Comparison of ENCODE assay signal across 1 cellular context in genomic region chr6:17497701-17498100, GRCh38.
TF ChIP-seq lines count a peak whose summit lies in the region.

No MANE protein-coding gene starts in this region.

TF ChIP-seq in HEK293, 187 proteins besides CTCF, POLR2A, EP300 and RAD21 (continued from another document and continues in another):
- TF ChIP-seq ZNF37A (tag by site-specific recombination; IDR thresholded peaks at IDR 0.05) (no peak), PRDM1 (tag by site-specific recombination; IDR thresholded peaks at IDR 0.05) (no peak), KLF1 (tag by site-specific recombination; IDR thresholded peaks at IDR 0.05) (no peak), ZNF223 (tag by site-specific recombination; IDR thresholded peaks at IDR 0.05) (no peak), ZEB2 (tag by site-specific recombination; IDR thresholded peaks at IDR 0.05) (no peak), ZNF146 (tag by site-specific recombination; IDR thresholded peaks at IDR 0.05) (no peak), SCRT2 (tag by site-specific recombination; IDR thresholded peaks at IDR 0.05) (no peak), KLF7 (tag by site-specific recombination; IDR thresholded peaks at IDR 0.05; ENCODE audit: borderline replicate concordance) (no peak), ZNF639 (tag by site-specific recombination; IDR thresholded peaks at IDR 0.05) (no peak), ZNF18 (tag by site-specific recombination; IDR thresholded peaks at IDR 0.05) (no peak), GLIS1 (tag by site-specific recombination; IDR thresholded peaks at IDR 0.05) (no peak), ZNF529 (tag by site-specific recombination; IDR thresholded peaks at IDR 0.05; ENCODE audit: insufficient replicate concordance) (no peak), ZNF202 (tag by site-specific recombination; IDR thresholded peaks at IDR 0.05; ENCODE audit: borderline replicate concordance) (no peak), TRIM28 (IDR thresholded peaks at IDR 0.05; ENCODE audit: borderline replicate concordance, low read length) (0 out of 2 replicates have a peak, but pooled peaks have one; percentile 36), HOXA7 (CRISPR knock-in tag; IDR thresholded peaks at IDR 0.05; ENCODE audit: borderline replicate concordance) (no peak), OSR2 (tag by site-specific recombination; IDR thresholded peaks at IDR 0.05) (0 out of 2 replicates have a peak, but pooled peaks have one; percentile 32), ZNF473 (tag by site-specific recombination; IDR thresholded peaks at IDR 0.05) (no peak), PATZ1 (tag by site-specific recombination; IDR thresholded peaks at IDR 0.05) (no peak), ZNF114 (tag by site-specific recombination; IDR thresholded peaks at IDR 0.05) (no peak), ZNF23 (tag by site-specific recombination; IDR thresholded peaks at IDR 0.05; ENCODE audit: borderline replicate concordance) (no peak), ZNF624 (tag by site-specific recombination; IDR thresholded peaks at IDR 0.05) (no peak), SP3 (tag by site-specific recombination; IDR thresholded peaks at IDR 0.05) (no peak), PBX3 (CRISPR knock-in tag; IDR thresholded peaks at IDR 0.05) (no peak), PRDM6 (tag by site-specific recombination; IDR thresholded peaks at IDR 0.05) (peak; percentile 82), ZNF571 (tag by site-specific recombination; IDR thresholded peaks at IDR 0.05) (no peak), ZNF174 (tag by site-specific recombination; IDR thresholded peaks at IDR 0.05) (no peak), ZNF776 (tag by site-specific recombination; IDR thresholded peaks at IDR 0.05; ENCODE audit: borderline replicate concordance) (no peak), ZBTB44 (tag by site-specific recombination; IDR thresholded peaks at IDR 0.05) (peak; percentile 30; the same call in 1 of the 2 replicates), ZNF843 (tag by site-specific recombination; IDR thresholded peaks at IDR 0.05) (peak; percentile 76), ZNF626 (tag by site-specific recombination; IDR thresholded peaks at IDR 0.05) (no peak), ZNF184 (tag by site-specific recombination; IDR thresholded peaks at IDR 0.05) (no peak), EGR2 (tag by site-specific recombination; IDR thresholded peaks at IDR 0.05; ENCODE audit: low read depth) (no peak), INSM2 (tag by site-specific recombination; IDR thresholded peaks at IDR 0.05) (no peak), RBAK (tag by site-specific recombination; IDR thresholded peaks at IDR 0.05) (no peak), GFI1B (tag by site-specific recombination; IDR thresholded peaks at IDR 0.05) (no peak), BCL6B (tag by site-specific recombination; IDR thresholded peaks at IDR 0.05) (peak; percentile 43; the same call in 1 of the 2 replicates), ZNF24 (tag by site-specific recombination; IDR thresholded peaks at IDR 0.05) (no peak), ZNF416 (tag by site-specific recombination; IDR thresholded peaks at IDR 0.05) (no peak)
- TF ChIP-seq, protein P1, sequence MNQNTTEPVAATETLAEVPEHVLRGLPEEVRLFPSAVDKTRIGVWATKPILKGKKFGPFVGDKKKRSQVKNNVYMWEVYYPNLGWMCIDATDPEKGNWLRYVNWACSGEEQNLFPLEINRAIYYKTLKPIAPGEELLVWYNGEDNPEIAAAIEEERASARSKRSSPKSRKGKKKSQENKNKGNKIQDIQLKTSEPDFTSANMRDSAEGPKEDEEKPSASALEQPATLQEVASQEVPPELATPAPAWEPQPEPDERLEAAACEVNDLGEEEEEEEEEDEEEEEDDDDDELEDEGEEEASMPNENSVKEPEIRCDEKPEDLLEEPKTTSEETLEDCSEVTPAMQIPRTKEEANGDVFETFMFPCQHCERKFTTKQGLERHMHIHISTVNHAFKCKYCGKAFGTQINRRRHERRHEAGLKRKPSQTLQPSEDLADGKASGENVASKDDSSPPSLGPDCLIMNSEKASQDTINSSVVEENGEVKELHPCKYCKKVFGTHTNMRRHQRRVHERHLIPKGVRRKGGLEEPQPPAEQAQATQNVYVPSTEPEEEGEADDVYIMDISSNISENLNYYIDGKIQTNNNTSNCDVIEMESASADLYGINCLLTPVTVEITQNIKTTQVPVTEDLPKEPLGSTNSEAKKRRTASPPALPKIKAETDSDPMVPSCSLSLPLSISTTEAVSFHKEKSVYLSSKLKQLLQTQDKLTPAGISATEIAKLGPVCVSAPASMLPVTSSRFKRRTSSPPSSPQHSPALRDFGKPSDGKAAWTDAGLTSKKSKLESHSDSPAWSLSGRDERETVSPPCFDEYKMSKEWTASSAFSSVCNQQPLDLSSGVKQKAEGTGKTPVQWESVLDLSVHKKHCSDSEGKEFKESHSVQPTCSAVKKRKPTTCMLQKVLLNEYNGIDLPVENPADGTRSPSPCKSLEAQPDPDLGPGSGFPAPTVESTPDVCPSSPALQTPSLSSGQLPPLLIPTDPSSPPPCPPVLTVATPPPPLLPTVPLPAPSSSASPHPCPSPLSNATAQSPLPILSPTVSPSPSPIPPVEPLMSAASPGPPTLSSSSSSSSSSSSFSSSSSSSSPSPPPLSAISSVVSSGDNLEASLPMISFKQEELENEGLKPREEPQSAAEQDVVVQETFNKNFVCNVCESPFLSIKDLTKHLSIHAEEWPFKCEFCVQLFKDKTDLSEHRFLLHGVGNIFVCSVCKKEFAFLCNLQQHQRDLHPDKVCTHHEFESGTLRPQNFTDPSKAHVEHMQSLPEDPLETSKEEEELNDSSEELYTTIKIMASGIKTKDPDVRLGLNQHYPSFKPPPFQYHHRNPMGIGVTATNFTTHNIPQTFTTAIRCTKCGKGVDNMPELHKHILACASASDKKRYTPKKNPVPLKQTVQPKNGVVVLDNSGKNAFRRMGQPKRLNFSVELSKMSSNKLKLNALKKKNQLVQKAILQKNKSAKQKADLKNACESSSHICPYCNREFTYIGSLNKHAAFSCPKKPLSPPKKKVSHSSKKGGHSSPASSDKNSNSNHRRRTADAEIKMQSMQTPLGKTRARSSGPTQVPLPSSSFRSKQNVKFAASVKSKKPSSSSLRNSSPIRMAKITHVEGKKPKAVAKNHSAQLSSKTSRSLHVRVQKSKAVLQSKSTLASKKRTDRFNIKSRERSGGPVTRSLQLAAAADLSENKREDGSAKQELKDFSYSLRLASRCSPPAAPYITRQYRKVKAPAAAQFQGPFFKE (tag by site-specific recombination; IDR thresholded peaks at IDR 0.05; ENCODE audit: borderline replicate concordance), result no peak
